ENCODE assay signal across 12 cellular contexts in the genomic region with DNA sequence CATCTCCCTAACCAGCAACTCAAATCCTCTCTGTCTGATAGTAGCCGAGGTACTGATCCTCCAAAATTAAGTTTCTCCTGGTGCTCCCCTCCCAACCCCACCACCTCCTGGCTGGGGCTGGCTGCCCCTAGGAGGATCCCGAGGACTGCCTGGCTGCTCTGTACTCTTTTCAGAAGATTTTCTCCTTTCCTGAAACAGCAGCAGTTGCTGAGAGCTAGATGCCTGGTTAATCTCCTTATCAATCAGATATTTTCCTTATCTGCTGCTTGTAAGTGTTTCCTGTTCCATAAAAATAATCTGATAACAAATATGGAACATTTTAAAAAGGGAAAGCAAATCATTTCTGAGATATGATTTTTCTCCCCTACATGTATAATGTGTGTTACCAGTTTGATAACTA. TPM values are rescaled to one million over a fixed set of nuclear protein-coding genes. Genes with fewer than 3 reads are reported as not detected.
DNase-seq lines count a peak whose midpoint lies in the region; TF ChIP-seq lines count a peak whose summit lies in the region.
"Had no signal": no experiment of that assay in that cellular context is flagged by ENCODE, and none has a peak within 500 bp of the region (broad histone marks: within the 10 kb centered on the region; RNA-seq: fewer than 3 reads in every experiment).

No MANE protein-coding gene starts in this region.

- peaks cover 4% of the 10 kb centered on the region for H3K36me3 ChIP-seq in colonic mucosa
- H3K36me3 ChIP-seq in mucosa of stomach (ENCODE audit: control insufficient read depth, insufficient read depth, low read length) = peaks cover 15% of the 10 kb centered on the region
- peaks cover 31% of the 10 kb centered on the region for H3K36me3 ChIP-seq in suprapubic skin
- H3K36me3 ChIP-seq in MG63 = peaks cover 66% of the 10 kb centered on the region

- no peak for TF ChIP-seq POLR2A in suprapubic skin (IDR thresholded peaks at IDR 0.05)

- no peak for DNase-seq in RWPE1 (ENCODE audit: low spot score)
- DNase-seq in colonic mucosa = no peak
- no peak for DNase-seq in suprapubic skin (ENCODE audit: low spot score in 2 of 2)
- no peak for DNase-seq in NCI-H226
- no peak for DNase-seq in MG63
- no peak for DNase-seq in AG20443 (ENCODE audit: low spot score)
- DNase-seq: activated CD4-positive, alpha-beta T cell treated with anti-CD3 and anti-CD28 coated beads, Interleukin-2, amount 10 ng/mL, durations not matched to agents 7 days and 5 days; activated naive CD8-positive, alpha-beta T cell treated with anti-CD3 and anti-CD28 coated beads, Interleukin-2, amount 10 ng/mL, durations not matched to agents 7 days and 5 days; DND-41; MV-4-11; occipital lobe had no signal

- TF ChIP-seq CTCF in RWPE1 (conservative IDR thresholded peaks at IDR 0.05; ENCODE audit: low read depth) = no peak
- no peak for TF ChIP-seq CTCF in colonic mucosa (IDR thresholded peaks at IDR 0.05)
- no peak for TF ChIP-seq CTCF in suprapubic skin (IDR thresholded peaks at IDR 0.05)

- WGBS in suprapubic skin = 39% methylated on average over 2 of the region's 2 CpGs

- intact Hi-C loops in colonic mucosa (cut with DNase I) = no loop called here

- POLR2A ChIA-PET in RWPE1 (lab: Yijun Ruan, JAX; ENCODE audit: low non-redundant PET) = interaction anchor here (0.7 kb wide), 1 partner anchor 1435 kb away, joined by 4 read pairs; no protein-coding TSS in a partner anchor

- no peak for TF ChIP-seq EP300 in suprapubic skin (IDR thresholded peaks at IDR 0.05)

- CTCF ChIA-PET in RWPE1 (lab: Yijun Ruan, JAX) = interaction anchor here (0.6 to 3.6 kb wide), 3 partner anchors 31 to 595 kb away, joined by 4 to 31 read pairs (median 4); no protein-coding TSS in a partner anchor

- H3K9ac ChIP-seq in colonic mucosa (ENCODE audit: low read depth in 2 of 2, low read length in 2 of 2) = peak overlapping the region in 1 of 2 donors; percentile 30
- H3K9ac ChIP-seq in mucosa of stomach (ENCODE audit: low read length) = peak overlapping the region; percentile 33

- H3K9me3 ChIP-seq in colonic mucosa = no peaks in the 10 kb centered on the region
- no peaks in the 10 kb centered on the region for H3K9me3 ChIP-seq in mucosa of stomach (ENCODE audit: control insufficient read depth, low read length)
- H3K9me3 ChIP-seq in suprapubic skin = no peaks in the 10 kb centered on the region
- no peaks in the 10 kb centered on the region for H3K9me3 ChIP-seq in MG63

- H3K27me3 ChIP-seq in colonic mucosa = no peaks in the 10 kb centered on the region
- H3K27me3 ChIP-seq in mucosa of stomach (ENCODE audit: control insufficient read depth, insufficient read depth, low read length) = no peaks in the 10 kb centered on the region
- no peaks in the 10 kb centered on the region for H3K27me3 ChIP-seq in suprapubic skin
- no peaks in the 10 kb centered on the region for H3K27me3 ChIP-seq in MG63

- H3K4me1 ChIP-seq in colonic mucosa = peaks cover 11% of the 10 kb centered on the region
- peaks cover 15% of the 10 kb centered on the region for H3K4me1 ChIP-seq in mucosa of stomach (ENCODE audit: control insufficient read depth, insufficient read depth, low read length)
- peaks cover 23% of the 10 kb centered on the region for H3K4me1 ChIP-seq in suprapubic skin

- H3K4me3 ChIP-seq in colonic mucosa = no peak overlapping the region
- H3K4me3 ChIP-seq in mucosa of stomach (ENCODE audit: low read length) = no peak overlapping the region
- H3K4me3 ChIP-seq in suprapubic skin = no peak overlapping the region
- H3K4me3 ChIP-seq in MG63 = no peak overlapping the region

- H3K27ac ChIP-seq in RWPE1 = peak overlapping the region; percentile 60
- peak overlapping the region; percentile 23 for H3K27ac ChIP-seq in colonic mucosa
- peak overlapping the region; percentile 55 for H3K27ac ChIP-seq in suprapubic skin

RNA-seq across cellular contexts. Expression of gene ZMYND8, which starts 52.8 kb away (rescaled TPM):
- 10 to 100 TPM; 45.4 to 53.1 TPM for total RNA-seq in colonic mucosa
- 100 to 1,000 TPM in 1 of 4 donors, 10 to 100 TPM in 3; 48.5 to 169 (median 54.1) TPM for total RNA-seq in suprapubic skin
- 10.2 and 14.1 TPM in 2 replicates for total RNA-seq in MG63 (2014; rRNA removed; shearing (Covaris generic); ENCODE audit: low replicate concordance)
